1 cellular context compared by ENCODE assay signal in genomic region chr7:43583424-43584199, GRCh38.
TF ChIP-seq lines count a peak whose summit lies in the region.

No MANE protein-coding gene starts in this region.

TF ChIP-seq in K562, 482 proteins besides CTCF, POLR2A, EP300 and RAD21 (continued from another document and continues in another):
- TF ChIP-seq TOE1 (IDR thresholded peaks at IDR 0.05; ENCODE audit: borderline replicate concordance) = no peak
- 0 out of 2 replicates have a peak, but pooled peaks have one; percentile 38 for TF ChIP-seq TOE1 (CRISPR knock-in tag; IDR thresholded peaks at IDR 0.05; ENCODE audit: borderline replicate concordance, low read depth)
- TF ChIP-seq PATZ1 (CRISPR knock-in tag; IDR thresholded peaks at IDR 0.05; ENCODE audit: borderline replicate concordance) = no peak
- peak; percentile 77; the same call in 1 of the 2 replicates for TF ChIP-seq E2F1 (CRISPR knock-in tag; IDR thresholded peaks at IDR 0.05)
- TF ChIP-seq AFF4 (CRISPR knock-in tag; IDR thresholded peaks at IDR 0.05) = no peak
- TF ChIP-seq FOXM1 (IDR thresholded peaks at IDR 0.05; ENCODE audit: low read depth) = no peak
- no peak for TF ChIP-seq FOXM1 (CRISPR knock-in tag; IDR thresholded peaks at IDR 0.05; ENCODE audit: low read depth)
- TF ChIP-seq ZNF407 (IDR thresholded peaks at IDR 0.05; ENCODE audit: low read depth) = no peak
- TF ChIP-seq ZNF354B (CRISPR knock-in tag; IDR thresholded peaks at IDR 0.05) = no peak
- TF ChIP-seq IRF2 (CRISPR knock-in tag; IDR thresholded peaks at IDR 0.05) = no peak
- no peak for TF ChIP-seq THRB (CRISPR knock-in tag; conservative IDR thresholded peaks at IDR 0.05)
- TF ChIP-seq ARID3A (IDR thresholded peaks at IDR 0.05; ENCODE audit: borderline replicate concordance, low read depth, low read length) = no peak
- TF ChIP-seq SNAPC5 (CRISPR knock-in tag; IDR thresholded peaks at IDR 0.05) = no peak
- peak; percentile 80 for TF ChIP-seq ZNF512 (tag; IDR thresholded peaks at IDR 0.05)
- peak; percentile 72 for TF ChIP-seq CREM (IDR thresholded peaks at IDR 0.05; ENCODE audit: low read depth)
- no peak for TF ChIP-seq ZNF408 (CRISPR knock-in tag; IDR thresholded peaks at IDR 0.05; ENCODE audit: low read depth)
- no peak for TF ChIP-seq PTRF (tag; IDR thresholded peaks at IDR 0.05)
- no peak for TF ChIP-seq ZNF644 (tag; IDR thresholded peaks at IDR 0.05; ENCODE audit: low read depth)
- no peak for TF ChIP-seq ZNF318 (IDR thresholded peaks at IDR 0.05; ENCODE audit: borderline replicate concordance in 1 of 2, low read depth in 1 of 2)
